ENCODE assay signal across 8 cellular contexts in genomic region chr14:22039938-22040780, GRCh38.
DNase-seq lines count a peak whose midpoint lies in the region; TF ChIP-seq lines count a peak whose summit lies in the region.

No MANE protein-coding gene starts in this region.

- POLR2A ChIA-PET in BJ (lab: Charles Lee) (no interaction called here), HEK293T (lab: Yijun Ruan, JAX) (no interaction called here)

- H3K36me3 ChIP-seq in BJ (ENCODE audit: control insufficient read depth, insufficient read depth, low read length): no peaks in the 10 kb centered on the region

- CTCF ChIA-PET in BJ (lab: Yijun Ruan, JAX) (interaction anchor here (0.9 kb wide), 1 partner anchor 44 kb away, joined by 3 read pairs; no protein-coding TSS in a partner anchor), HEK293T (lab: Yijun Ruan, JAX) (interaction anchor here (0.6 to 1.3 kb wide), 4 partner anchors 9 to 43 kb away, joined by 3 to 4 read pairs (median 3); no protein-coding TSS in a partner anchor)

- H3K4me3 ChIP-seq in BJ (ENCODE audit: low read depth, low read length) (no peak overlapping the region), fibroblast of pulmonary artery (replicated peaks; ENCODE audit: low read depth, low read length) (no peak overlapping the region)

- DNase-seq in BJ (ENCODE audit: low read depth) (no peak), HEK293T (ENCODE audit: extremely low spot score) (peak; percentile 22), fibroblast of pulmonary artery (ENCODE audit: low read depth) (peak; percentile 0), NCI-H2107 treated with DMSO at 0.1 percent for 48 hours (lab: John Stamatoyannopoulos, UW; ENCODE audit: unreplicated experiment) (no peak), GM19238 (ENCODE audit: insufficient read length, low spot score) (no peak), NCI-H226 (no peak)
- DNase-seq in activated CD4-positive, alpha-beta T cell treated with anti-CD3 and anti-CD28 coated beads, Interleukin-2, amount 50 U/mL, for 4 hours: peak; percentile 19 to 33
- peak; percentile 40 for DNase-seq in stimulated activated CD8-positive, alpha-beta memory T cell treated with anti-CD3 and anti-CD28 coated beads, Interleukin-4, amount 100 ng/mL, for 48 hours

- no peaks in the 10 kb centered on the region for H3K27me3 ChIP-seq in BJ (ENCODE audit: control insufficient read depth, insufficient read depth, low read length)

- TF ChIP-seq CTCF in BJ (IDR thresholded peaks at IDR 0.05; ENCODE audit: insufficient read depth, low read depth, low read length) (0 out of 2 replicates have a peak, but pooled peaks have one; percentile 22), fibroblast of pulmonary artery (IDR thresholded peaks at IDR 0.05; ENCODE audit: low read length, missing control alignments) (peak; percentile 46)

TF ChIP-seq in HEK293T, 16 proteins besides CTCF, POLR2A, EP300 and RAD21:
- TF ChIP-seq FOXA1 (IDR thresholded peaks at IDR 0.05) (no peak), HDGF (IDR thresholded peaks at IDR 0.05; ENCODE audit: borderline replicate concordance) (no peak), NFRKB (IDR thresholded peaks at IDR 0.05) (no peak), BHLHE40 (IDR thresholded peaks at IDR 0.05; ENCODE audit: borderline replicate concordance) (no peak), PKNOX1 (IDR thresholded peaks at IDR 0.05) (no peak), SP1 (IDR thresholded peaks at IDR 0.05) (no peak), FOXM1 (IDR thresholded peaks at IDR 0.05; ENCODE audit: borderline replicate concordance) (no peak), FOXK2 (IDR thresholded peaks at IDR 0.05) (no peak), L3MBTL2 (conservative IDR thresholded peaks at IDR 0.05) (no peak), ZNF384 (IDR thresholded peaks at IDR 0.05) (no peak), SUZ12 (IDR thresholded peaks at IDR 0.05) (no peak), CTBP1 (IDR thresholded peaks at IDR 0.05; ENCODE audit: borderline replicate concordance) (no peak), LEF1 (IDR thresholded peaks at IDR 0.05; ENCODE audit: borderline replicate concordance) (no peak), TARDBP (IDR thresholded peaks at IDR 0.05) (no peak), ELF4 (IDR thresholded peaks at IDR 0.05) (no peak), ARNT (IDR thresholded peaks at IDR 0.05) (no peak)

Comparison
In these comparisons a context has a peak if more than half of its experiments do, and no peak if none do; other contexts are left out.
1. DNase-seq: peak in HEK293T (single experiment), activated CD4-positive, alpha-beta T cell treated with anti-CD3 and anti-CD28 coated beads, Interleukin-2, amount 50 U/mL, for 4 hours (2 of 2), fibroblast of pulmonary artery (single experiment) and stimulated activated CD8-positive, alpha-beta memory T cell treated with anti-CD3 and anti-CD28 coated beads, Interleukin-4, amount 100 ng/mL, for 48 hours (single experiment); none in BJ (single experiment), NCI-H2107 treated with DMSO at 0.1 percent for 48 hours (single experiment), GM19238 (single experiment) and NCI-H226 (single experiment).